8 cellular contexts compared by ENCODE assay signal in genomic region chr9:128881884-128882676, GRCh38. TPM values are rescaled to one million over a fixed set of nuclear protein-coding genes. Genes with fewer than 3 reads are reported as not detected.
DNase-seq lines count a peak whose midpoint lies in the region; ATAC-seq and TF ChIP-seq lines count a peak whose summit lies in the region.

Gene KYAT1 (minus strand): TSS chr9:128881950. CDS start chr9:128845405, 36,545 bp downstream.
Gene LRRC8A (plus strand): TSS chr9:128882133. CDS start chr9:128907165, 25,032 bp downstream.

- peak within 1 kb of the TSS; percentile 84 for H3K27ac ChIP-seq in CD4-positive, alpha-beta memory T cell (ENCODE audit: low read depth, low read length)
- peak within 1 kb of the TSS; percentile 85 to 87 for H3K27ac ChIP-seq in liver (ENCODE audit: low read depth in 1 of 2, low read length in 2 of 2)

- ATAC-seq in GM19455 (IDR thresholded peaks at IDR 0.05; ENCODE audit: unreplicated experiment), result peak; percentile 86

- H3K9me3 ChIP-seq in CD4-positive, alpha-beta memory T cell (ENCODE audit: control insufficient read depth in 1 of 2, low read length in 2 of 2), result no peaks in the 10 kb centered on the region
- H3K9me3 ChIP-seq in liver (ENCODE audit: control insufficient read depth in 4 of 4, low read length in 3 of 4), result no peaks in the 10 kb centered on the region

- peak within 1 kb of the TSS; percentile 95 to 99 for H3K4me3 ChIP-seq in CD4-positive, alpha-beta memory T cell (ENCODE audit: low read length in 2 of 2)
- peak within 1 kb of the TSS; percentile 79 to 90 (median 87) for H3K4me3 ChIP-seq in liver (ENCODE audit: low read depth in 1 of 3, low read length in 3 of 3)

- under 1% methylated on average over 70 of the region's 70 CpGs for WGBS in liver

- H3K4me1 Mint-ChIP-seq in CD4-positive, alpha-beta memory T cell, result peaks cover 34 to 72% (median 56%) of the 10 kb centered on the region in 4 donors
- H3K4me1 Mint-ChIP-seq in activated CD4-positive, alpha-beta memory T cell treated with anti-CD3 and anti-CD28 coated beads for 36 hours (ENCODE audit: low read depth), result peaks cover 50% of the 10 kb centered on the region

- no peaks in the 10 kb centered on the region for H3K27me3 Mint-ChIP-seq in CD4-positive, alpha-beta memory T cell
- no peaks in the 10 kb centered on the region for H3K27me3 Mint-ChIP-seq in activated CD4-positive, alpha-beta memory T cell treated with anti-CD3 and anti-CD28 coated beads for 36 hours

- H3K9me3 Mint-ChIP-seq in CD4-positive, alpha-beta memory T cell, result peaks cover 0 to 1% (median 0%) of the 10 kb centered on the region in 8 donors
- no peaks in the 10 kb centered on the region for H3K9me3 Mint-ChIP-seq in activated CD4-positive, alpha-beta memory T cell treated with anti-CD3 and anti-CD28 coated beads for 36 hours

- peaks cover 16 to 39% of the 10 kb centered on the region in 2 donors for H3K36me3 Mint-ChIP-seq in CD4-positive, alpha-beta memory T cell
- peaks cover 5% of the 10 kb centered on the region for H3K36me3 Mint-ChIP-seq in activated CD4-positive, alpha-beta memory T cell treated with anti-CD3 and anti-CD28 coated beads for 36 hours

- POLR2A ChIA-PET in CD4-positive, alpha-beta memory T cell (lab: Charles Lee; ENCODE audit: partially characterized antibody), result interaction anchor here (0.6 to 5.0 kb wide), 12 partner anchors 15 to 330 kb away, joined by 3 to 110 read pairs (median 6); partner anchors contain the start of genes ENDOG, MIGA2, PHYHD1 and SET
- POLR2A ChIA-PET in activated CD4-positive, alpha-beta memory T cell treated with anti-CD3 and anti-CD28 coated beads for 36 hours (lab: Charles Lee), result interaction anchor here (0.6 to 1.9 kb wide), 8 partner anchors 9 to 329 kb away, joined by 3 to 7 read pairs (median 3); partner anchors contain the start of genes NUP188 and SPOUT1

- no peak for TF ChIP-seq CTCF in liver (IDR thresholded peaks at IDR 0.05; ENCODE audit: low read depth, low read length, missing input control)

- H3K9ac ChIP-seq in liver (ENCODE audit: low read depth in 1 of 2, low read length in 2 of 2), result peak within 1 kb of the TSS; percentile 84 to 96

- no peaks in the 10 kb centered on the region for H3K27me3 ChIP-seq in CD4-positive, alpha-beta memory T cell (ENCODE audit: insufficient read depth, low read length)
- no peaks in the 10 kb centered on the region for H3K27me3 ChIP-seq in liver (ENCODE audit: control insufficient read depth in 4 of 4, insufficient read depth in 4 of 4, low read length in 3 of 4)

- H3K4me3 Mint-ChIP-seq in CD4-positive, alpha-beta memory T cell, result peak within 1 kb of the TSS; percentile 94 to 99 (median 98)
- H3K4me3 Mint-ChIP-seq in activated CD4-positive, alpha-beta memory T cell treated with anti-CD3 and anti-CD28 coated beads for 36 hours, result peak within 1 kb of the TSS; percentile 95

- peak; percentile 53 to 58 for TF ChIP-seq RAD21 in liver (IDR thresholded peaks at IDR 0.05)

- CTCF ChIA-PET in CD4-positive, alpha-beta memory T cell (lab: Charles Lee; ENCODE audit: partially characterized antibody), result interaction anchor here (0.7 to 9.0 kb wide), 7 partner anchors 13 to 64 kb away, joined by 3 to 100 read pairs (median 4); partner anchors contain the start of gene ENDOG
- CTCF ChIA-PET in activated CD4-positive, alpha-beta memory T cell treated with anti-CD3 and anti-CD28 coated beads for 36 hours (lab: Charles Lee), result interaction anchor here (0.8 to 5.2 kb wide), 4 partner anchors 18 to 250 kb away, joined by 3 to 34 read pairs (median 12); partner anchors contain the start of gene ENDOG

- peak within 1 kb of the TSS; percentile 92 to 98 (median 98) for H3K27ac Mint-ChIP-seq in CD4-positive, alpha-beta memory T cell
- peak within 1 kb of the TSS; percentile 89 for H3K27ac Mint-ChIP-seq in activated CD4-positive, alpha-beta memory T cell treated with anti-CD3 and anti-CD28 coated beads for 36 hours

- intact Hi-C loops in CD4-positive, alpha-beta memory T cell (cut with micrococcal nuclease), result loop anchor here (1.0 to 5.0 kb wide), 7 partner anchors 19 to 325 kb away; partner anchors contain the start of genes DOLK, ENDOG, NUP188 and TBC1D13
- intact Hi-C loops in activated CD4-positive, alpha-beta memory T cell treated with anti-CD3 and anti-CD28 coated beads for 36 hours (cut with micrococcal nuclease), result loop anchor here (1.0 to 5.0 kb wide), 10 partner anchors 20 to 560 kb away; partner anchors contain the start of genes COQ4, CRAT, DOLK and MIGA2

- peaks cover 43% of the 10 kb centered on the region for H3K4me1 ChIP-seq in CD4-positive, alpha-beta memory T cell (ENCODE audit: insufficient read depth, low read length)
- peaks cover 12 to 56% (median 43%) of the 10 kb centered on the region in 4 donors for H3K4me1 ChIP-seq in liver (ENCODE audit: control insufficient read depth in 4 of 4, insufficient read depth in 4 of 4, low read length in 3 of 4)

- peak; percentile 96 to 99 (median 97) for DNase-seq in CD4-positive, alpha-beta memory T cell
- DNase-seq in HK-2 (ENCODE audit: unreplicated experiment) (peak; percentile 97), NCI-H82 treated with DMSO at 0.1 percent for 48 hours (lab: John Stamatoyannopoulos, UW; ENCODE audit: unreplicated experiment) (peak; percentile 75), dermis microvascular lymphatic vessel endothelial cell (ENCODE audit: low read depth in 2 of 2) (peak; percentile 87 to 96)
- DNase-seq in activated CD4-positive, alpha-beta memory T cell treated with anti-CD3 and anti-CD28 coated beads for 36 hours, result peak; percentile 99
- peak; percentile 99 for DNase-seq in stimulated activated CD4-positive, alpha-beta T cell treated with anti-CD3 and anti-CD28 coated beads, Interleukin-4, amount 100 ng/mL, for 1 hour

- H3K36me3 ChIP-seq in CD4-positive, alpha-beta memory T cell (ENCODE audit: insufficient read depth, low read length), result peaks cover 13% of the 10 kb centered on the region
- peaks cover 7 to 14% (median 10%) of the 10 kb centered on the region in 4 donors for H3K36me3 ChIP-seq in liver (ENCODE audit: control insufficient read depth in 4 of 4, insufficient read depth in 3 of 4, low read depth in 1 of 4, low read length in 3 of 4)

TF ChIP-seq in liver, 16 proteins besides CTCF, POLR2A, EP300 and RAD21 (continues in another document):
- TF ChIP-seq RXRA (IDR thresholded peaks at IDR 0.05) (peak; percentile 52 to 61), YY1 (IDR thresholded peaks at IDR 0.05) (peak; percentile 98), GABPA (IDR thresholded peaks at IDR 0.05 in 1 of 2, conservative IDR thresholded peaks at IDR 0.05 in 1 of 2) (peak; percentile 72 to 93), HNF4A (conservative IDR thresholded peaks at IDR 0.05) (peak; percentile 41 to 55), JUND (IDR thresholded peaks at IDR 0.05) (peak; percentile 16 to 59), NR2F2 (IDR thresholded peaks at IDR 0.05) (peak; percentile 15), MAX (IDR thresholded peaks at IDR 0.05) (peak; percentile 95), ZBTB33 (IDR thresholded peaks at IDR 0.05) (no peak), FOXA2 (IDR thresholded peaks at IDR 0.05) (no peak), EGR1 (IDR thresholded peaks at IDR 0.05; ENCODE audit: low read depth in 2 of 2) (peak in 1 of 2 donors; percentile 80), FOXA1 (IDR thresholded peaks at IDR 0.05) (peak; percentile 14), TAF1 (conservative IDR thresholded peaks at IDR 0.05) (no peak)

RNA-seq across cellular contexts. Expression of gene KYAT1, which starts in this region (rescaled TPM):
- 10 to 100 TPM in 1 of 2 experiments, 1 to 10 TPM in 1; 9.8 to 12.4 TPM for total RNA-seq in CD4-positive, alpha-beta memory T cell
- 10 to 100 TPM; 11.0 to 11.6 TPM for polyA plus RNA-seq in CD4-positive, alpha-beta memory T cell
- total RNA-seq in activated CD4-positive, alpha-beta memory T cell treated with anti-CD3 and anti-CD28 coated beads for 36 hours, result 10 to 100 TPM; 15.9 to 18.1 TPM
- total RNA-seq in dermis microvascular lymphatic vessel endothelial cell, result 4.7 and 5.4 TPM in 2 replicates
- total RNA-seq in liver, result 1 to 10 TPM; 6.9 to 8.1 TPM
- polyA plus RNA-seq in liver, result 1 to 10 TPM; 3.8 to 8.0 TPM

RNA-seq across cellular contexts. Expression of gene LRRC8A, which starts in this region (rescaled TPM):
- total RNA-seq in CD4-positive, alpha-beta memory T cell, result 10 to 100 TPM; 24.4 to 26.4 TPM
- polyA plus RNA-seq in CD4-positive, alpha-beta memory T cell, result 10 to 100 TPM; 18.7 to 40.6 TPM
- total RNA-seq in activated CD4-positive, alpha-beta memory T cell treated with anti-CD3 and anti-CD28 coated beads for 36 hours, result 10 to 100 TPM; 18.0 to 18.7 TPM
- 68.8 and 117 TPM in 2 replicates for total RNA-seq in dermis microvascular lymphatic vessel endothelial cell
- 10 to 100 TPM; 15.8 to 22.8 TPM for total RNA-seq in liver
- polyA plus RNA-seq in liver, result 10 to 100 TPM; 14.6 to 19.9 TPM

Comparison
In these comparisons a context has a peak if more than half of its experiments do, and no peak if none do; other contexts are left out.
1. Peak in every context shown above with its lines: DNase-seq, ATAC-seq, H3K4me3 ChIP-seq and H3K27ac ChIP-seq.